In the genomic region with DNA sequence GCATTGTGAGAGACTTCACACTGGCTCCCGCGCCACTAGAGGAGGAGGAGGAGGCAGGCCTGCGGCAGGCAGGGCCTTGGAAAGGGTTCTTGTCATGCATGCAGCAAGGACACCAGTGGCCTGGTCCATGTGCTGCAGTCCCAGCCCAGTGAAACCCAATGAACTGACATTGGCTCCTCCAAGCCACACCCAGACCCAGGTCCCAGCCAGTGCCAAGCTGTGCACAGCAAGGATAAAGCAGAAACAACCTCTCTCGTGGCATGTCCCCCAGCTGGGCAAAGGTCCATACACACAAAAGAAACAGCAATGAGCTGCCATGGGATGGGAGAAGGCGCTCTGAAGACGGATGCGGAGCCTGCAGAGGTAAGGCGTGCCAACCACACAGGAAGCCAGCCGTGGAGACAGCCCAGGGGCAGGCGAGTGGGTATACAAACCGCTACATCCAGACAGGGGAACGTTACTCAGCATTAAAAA, we compare ENCODE assay signal across 8 cellular contexts.
DNase-seq lines count a peak whose midpoint lies in the region; ATAC-seq and TF ChIP-seq lines count a peak whose summit lies in the region.

No MANE protein-coding gene starts in this region.

- no peaks in the 10 kb centered on the region for H3K27me3 ChIP-seq in lower lobe of right lung (ENCODE audit: low read depth)
- H3K27me3 ChIP-seq in left ventricle myocardium inferior (ENCODE audit: low read depth) = no peaks in the 10 kb centered on the region

- H3K36me3 ChIP-seq in lower lobe of right lung (peaks cover 8% of the 10 kb centered on the region), left ventricle myocardium inferior (no peaks in the 10 kb centered on the region)

- peaks cover 13% of the 10 kb centered on the region for H3K4me1 ChIP-seq in lower lobe of right lung
- peaks cover 15% of the 10 kb centered on the region for H3K4me1 ChIP-seq in left ventricle myocardium inferior

- H3K27ac ChIP-seq in lower lobe of right lung = no peak overlapping the region
- no peak overlapping the region for H3K27ac ChIP-seq in left ventricle myocardium inferior (replicated peaks)

- peak; percentile 55 to 59 for ATAC-seq in lower lobe of right lung

- DNase-seq in Ammon's horn (ENCODE audit: low spot score) (peak; percentile 65), Kasumi-1 (lab: John Stamatoyannopoulos, UW) (peak; percentile 63 to 74), activated T-cell treated with anti-CD3 and anti-CD28 coated beads for 4 hours (peak; percentile 48), lower lobe of right lung (no peak), left ventricle myocardium inferior (no peak), NCI-H187 (lab: John Stamatoyannopoulos, UW) (no peak), epidermal melanocyte (ENCODE audit: insufficient read length, low spot score) (no peak), NCI-H226 (no peak)

- TF ChIP-seq CTCF in lower lobe of right lung (IDR thresholded peaks at IDR 0.05) (no peak), left ventricle myocardium inferior (IDR thresholded peaks at IDR 0.05; ENCODE audit: borderline replicate concordance) (no peak)

- intact Hi-C loops in lower lobe of right lung (cut with DNase I) (no loop called here), left ventricle myocardium inferior (cut with micrococcal nuclease) (no loop called here)

- H3K4me3 ChIP-seq in lower lobe of right lung = no peak overlapping the region
- H3K4me3 ChIP-seq in left ventricle myocardium inferior = no peak overlapping the region

- no peaks in the 10 kb centered on the region for H3K9me3 ChIP-seq in lower lobe of right lung
- peaks cover 14% of the 10 kb centered on the region for H3K9me3 ChIP-seq in left ventricle myocardium inferior (replicated peaks)

Comparison
In these comparisons a context has a peak if more than half of its experiments do, and no peak if none do; other contexts are left out.
1. DNase-seq: peak in Ammon's horn (single experiment), Kasumi-1 (2 of 2) and activated T-cell treated with anti-CD3 and anti-CD28 coated beads for 4 hours (single experiment); none in lower lobe of right lung (single experiment), left ventricle myocardium inferior (single experiment), NCI-H187 (0 of 2), epidermal melanocyte (single experiment) and NCI-H226 (single experiment).